23 cellular contexts compared by ENCODE assay signal in genomic region chr11:124682443-124682842, GRCh38. TPM values are rescaled to one million over a fixed set of nuclear protein-coding genes. Genes with fewer than 3 reads are reported as not detected.
DNase-seq lines count a peak whose midpoint lies in the region; ATAC-seq, FAIRE-seq and TF ChIP-seq lines count a peak whose summit lies in the region.
"Had no signal": no experiment of that assay in that cellular context is flagged by ENCODE, and none has a peak within 500 bp of the region (broad histone marks: within the 10 kb centered on the region; RNA-seq: fewer than 3 reads in every experiment).

No MANE protein-coding gene starts in this region.

- FAIRE-seq in A204.1 (lab: Jason Lieb, UNC) (peak; percentile 53), G401.6 (lab: Jason Lieb, UNC) (peak; percentile 66), colon (lab: Jason Lieb, UNC) (peak; percentile 65), small intestine (lab: Jason Lieb, UNC) (peak; percentile 23)
- FAIRE-seq: A549, D721Med, GM12878, GM12892, GM18507 had no signal

- no peak for ATAC-seq in HG03139 (IDR thresholded peaks at IDR 0.05; ENCODE audit: unreplicated experiment)
- ATAC-seq: A549; CD8-positive, alpha-beta T cell; GM12878 had no signal

- H3K4me3 ChIP-seq in small intestine (ENCODE audit: low read depth in 1 of 2, low read length in 2 of 2) (no peak overlapping the region), prostate gland (no peak overlapping the region)
- H3K4me3 ChIP-seq: A549; BLaER1 treated with 17β-estradiol and CSF1 and Interleukin-3, amounts not matched to agents 10 nM and 100 nM; GM12878 had no signal

- H3K36me3 ChIP-seq in small intestine (ENCODE audit: control insufficient read depth in 2 of 2, insufficient read depth in 2 of 2, low read length in 2 of 2) (no peaks in the 10 kb centered on the region), prostate gland (no peaks in the 10 kb centered on the region)

- WGBS in small intestine, 3 donors = 97 to 100% (median 100%) methylated on average over 1 of the region's 1 CpG
- WGBS in prostate gland = 91% methylated on average over 1 of the region's 1 CpG

- no peaks in the 10 kb centered on the region for H3K27me3 ChIP-seq in small intestine (ENCODE audit: control insufficient read depth in 2 of 2, insufficient read depth in 2 of 2, low read length in 2 of 2)
- no peaks in the 10 kb centered on the region for H3K27me3 ChIP-seq in prostate gland (replicated peaks; ENCODE audit: insufficient read depth)
- H3K27me3 ChIP-seq: BLaER1 treated with 17β-estradiol and CSF1 and Interleukin-3, amounts not matched to agents 10 nM and 100 nM had no signal

- no peak for TF ChIP-seq CTCF in prostate gland (IDR thresholded peaks at IDR 0.05)

- no peak for TF ChIP-seq POLR2A in prostate gland (IDR thresholded peaks at IDR 0.05)

- H3K9me3 ChIP-seq in small intestine (ENCODE audit: control insufficient read depth, low read depth) (peaks cover 2% of the 10 kb centered on the region), prostate gland (no peaks in the 10 kb centered on the region)

- DNase-seq in small intestine (no peak), prostate gland (ENCODE audit: low spot score) (no peak), cerebellum (ENCODE audit: low spot score) (no peak)
- DNase-seq: 8988T; AML-193; Caco-2; Calu3; CD4-positive, alpha-beta T cell; CD8-positive, alpha-beta T cell; DMS79 treated with DMSO at 0.1 percent for 48 hours; GDM1 had no signal

- H3K4me1 ChIP-seq in small intestine (ENCODE audit: control insufficient read depth in 2 of 2, insufficient read depth in 1 of 2, low read depth in 1 of 2, low read length in 1 of 2) = no peaks in the 10 kb centered on the region
- H3K4me1 ChIP-seq in prostate gland (replicated peaks) = no peaks in the 10 kb centered on the region
- H3K4me1 ChIP-seq: A549, Caco-2 had no signal

- intact Hi-C loops in prostate gland (cut with DNase I) = no loop called here

- H3K27ac ChIP-seq in small intestine (ENCODE audit: low read depth in 1 of 2, low read length in 1 of 2) = no peak overlapping the region
- no peak overlapping the region for H3K27ac ChIP-seq in prostate gland
- H3K27ac ChIP-seq: A549; BLaER1 treated with 17β-estradiol and CSF1 and Interleukin-3, amounts not matched to agents 10 nM and 100 nM; C4-2B had no signal

RNA-seq across cellular contexts. Expression of gene SPA17, which starts 8.7 kb away (rescaled TPM):
- polyA plus RNA-seq in small intestine = 1 to 10 TPM; 3.2 to 9.8 (median 7.2) TPM
- total RNA-seq in prostate gland = 10 to 100 TPM; 14.7 to 20.8 TPM
- 4.5 TPM for total RNA-seq in cerebellum

RNA-seq across cellular contexts. Expression of gene SIAE, which starts 8.9 kb away (rescaled TPM):
- polyA plus RNA-seq in small intestine = 10 to 100 TPM in 2 of 3 donors, 1 to 10 TPM in 1; 4.1 to 43.0 (median 12.1) TPM
- total RNA-seq in prostate gland = 10 to 100 TPM; 20.4 to 30.1 TPM
- total RNA-seq in cerebellum = 8.0 TPM

RNA-seq across cellular contexts. Expression of gene NRGN, which starts 57.3 kb away (rescaled TPM):
- polyA plus RNA-seq in small intestine = 1 to 10 TPM in 1 of 3 donors, under 1 TPM in 1, not detected in 1; 0.67 to 6.5 TPM
- total RNA-seq in prostate gland (1 to 10 TPM; 1.2 to 1.8 TPM), cerebellum (1.00 TPM)
- total RNA-seq: B cell had no signal

RNA-seq across cellular contexts. Expression of gene TBRG1, which starts 59.8 kb away (rescaled TPM):
- 10 to 100 TPM; 22.5 to 47.4 (median 37.6) TPM for polyA plus RNA-seq in small intestine
- total RNA-seq in prostate gland = 10 to 100 TPM; 30.8 to 33.8 TPM
- total RNA-seq in cerebellum = 31.5 TPM
